2 cellular contexts compared by ENCODE assay signal in the genomic region with DNA sequence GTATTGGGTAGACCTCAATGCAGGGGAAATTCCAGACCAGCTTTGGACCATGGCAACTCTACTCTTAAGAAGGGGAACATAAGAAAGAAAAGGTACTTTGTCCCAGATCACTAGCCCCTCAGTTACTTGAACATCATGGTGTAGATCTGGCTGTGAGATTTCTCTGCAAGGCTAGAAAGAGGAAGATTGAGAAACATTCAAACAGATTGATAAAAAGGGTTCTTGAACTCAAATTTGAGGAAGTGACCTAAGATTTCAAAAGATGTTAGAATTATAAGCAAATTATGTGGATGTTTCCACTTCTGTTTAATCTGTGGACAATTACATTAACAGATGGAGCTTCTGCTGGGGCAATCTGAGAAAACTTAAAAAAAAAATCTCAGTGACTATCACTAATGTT.
A peak's percentile ranks its signal among the peaks of the same experiment; 100 is the strongest.
TF ChIP-seq lines count a peak whose summit lies in the region.

No MANE protein-coding gene starts in this region.

TF ChIP-seq in IMR-90, 13 proteins besides CTCF, POLR2A, EP300 and RAD21:
- TF ChIP-seq MXI1 (IDR thresholded peaks at IDR 0.05; ENCODE audit: borderline replicate concordance, low read depth, low read length) (no peak), SMC3 (IDR thresholded peaks at IDR 0.05; ENCODE audit: low read depth, low read length) (no peak), CEBPB (IDR thresholded peaks at IDR 0.05; ENCODE audit: low read depth, low read length) (no peak), BHLHE40 (IDR thresholded peaks at IDR 0.05; ENCODE audit: low read depth, low read length) (no peak), RFX5 (IDR thresholded peaks at IDR 0.05; ENCODE audit: low read depth, low read length) (no peak), CHD1 (IDR thresholded peaks at IDR 0.05; ENCODE audit: low read depth, low read length) (no peak), USF2 (IDR thresholded peaks at IDR 0.05; ENCODE audit: low read depth, low read length) (no peak), MAZ (IDR thresholded peaks at IDR 0.05; ENCODE audit: borderline replicate concordance, low read depth, low read length) (no peak), FOS (IDR thresholded peaks at IDR 0.05; ENCODE audit: low read depth, low read length) (no peak), MAFK (IDR thresholded peaks at IDR 0.05; ENCODE audit: low read depth, low read length) (no peak), RCOR1 (IDR thresholded peaks at IDR 0.05; ENCODE audit: insufficient replicate concordance, low read length) (no peak), NFE2L2 (IDR thresholded peaks at IDR 0.05; ENCODE audit: low read depth, low read length) (no peak)
- TF ChIP-seq, protein P1, sequence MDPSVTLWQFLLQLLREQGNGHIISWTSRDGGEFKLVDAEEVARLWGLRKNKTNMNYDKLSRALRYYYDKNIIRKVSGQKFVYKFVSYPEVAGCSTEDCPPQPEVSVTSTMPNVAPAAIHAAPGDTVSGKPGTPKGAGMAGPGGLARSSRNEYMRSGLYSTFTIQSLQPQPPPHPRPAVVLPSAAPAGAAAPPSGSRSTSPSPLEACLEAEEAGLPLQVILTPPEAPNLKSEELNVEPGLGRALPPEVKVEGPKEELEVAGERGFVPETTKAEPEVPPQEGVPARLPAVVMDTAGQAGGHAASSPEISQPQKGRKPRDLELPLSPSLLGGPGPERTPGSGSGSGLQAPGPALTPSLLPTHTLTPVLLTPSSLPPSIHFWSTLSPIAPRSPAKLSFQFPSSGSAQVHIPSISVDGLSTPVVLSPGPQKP (IDR thresholded peaks at IDR 0.05; ENCODE audit: borderline replicate concordance, low read depth, low read length) = no peak

TF ChIP-seq in K562, 482 proteins besides CTCF, POLR2A, EP300 and RAD21:
- TF ChIP-seq ZNF263 (CRISPR knock-in tag; IDR thresholded peaks at IDR 0.05; ENCODE audit: borderline replicate concordance) (no peak), SPI1 (IDR thresholded peaks at IDR 0.05; ENCODE audit: borderline replicate concordance, low read depth, low read length) (0 out of 2 replicates have a peak, but pooled peaks have one; percentile 28)
